25 cellular contexts compared by ENCODE assay signal in genomic region chr5:159448841-159449407, GRCh38.
"Had no signal": no experiment of that assay in that cellular context is flagged by ENCODE, and none has a peak within 500 bp of the region (broad histone marks: within the 10 kb centered on the region; RNA-seq: fewer than 3 reads in every experiment).

No MANE protein-coding gene starts in this region.

- H3K4me1 ChIP-seq: colonic mucosa, psoas muscle had no signal

- ATAC-seq: esophagus mucosa; gastrocnemius medialis; left ventricle myocardium superior; lower lobe of right lung; natural killer cell; psoas muscle; right cardiac atrium; stimulated activated effector memory CD8-positive, alpha-beta T cell treated with anti-CD3 and anti-CD28 coated beads, Interleukin-12 subunit alpha, Interleukin-12 subunit beta, amount 100 ng/mL, for 72 hours had no signal

- H3K4me3 Mint-ChIP-seq: dendritic cell treated with granulocyte-macrophage colony-stimulating factor and Interleukin-4, amounts not matched to agents 40 ng/mL and 50 ng/mL, for 4 days; endodermal cell; natural killer cell; neural crest cell; stimulated activated effector memory CD8-positive, alpha-beta T cell treated with anti-CD3 and anti-CD28 coated beads, Interleukin-12 subunit alpha, Interleukin-12 subunit beta, amount 100 ng/mL, for 72 hours; type B pancreatic cell had no signal

- H3K27ac ChIP-seq: colonic mucosa, epithelial cell of prostate, gastrocnemius medialis, lower lobe of right lung, psoas muscle, sigmoid colon, stomach, thyroid gland had no signal

- H3K9me3 ChIP-seq: colonic mucosa, gastrocnemius medialis, lower lobe of right lung, psoas muscle, sigmoid colon, stomach, thyroid gland had no signal

- H3K36me3 ChIP-seq: colonic mucosa, gastrocnemius medialis, lower lobe of right lung, sigmoid colon, stomach, thyroid gland had no signal

- H3K4me1 Mint-ChIP-seq: neural crest cell had no signal

- H3K36me3 Mint-ChIP-seq: natural killer cell; stimulated activated effector memory CD8-positive, alpha-beta T cell treated with anti-CD3 and anti-CD28 coated beads, Interleukin-12 subunit alpha, Interleukin-12 subunit beta, amount 100 ng/mL, for 72 hours; type B pancreatic cell had no signal

- H3K27ac Mint-ChIP-seq: dendritic cell treated with granulocyte-macrophage colony-stimulating factor and Interleukin-4, amounts not matched to agents 40 ng/mL and 50 ng/mL, for 4 days; endodermal cell; natural killer cell; stimulated activated effector memory CD8-positive, alpha-beta T cell treated with anti-CD3 and anti-CD28 coated beads, Interleukin-12 subunit alpha, Interleukin-12 subunit beta, amount 100 ng/mL, for 72 hours; type B pancreatic cell had no signal

- DNase-seq: colonic mucosa; effector CD8-positive, alpha-beta T cell; endodermal cell; foreskin fibroblast; gastrocnemius medialis; head of caudate nucleus; left ventricle myocardium superior; lower lobe of right lung; natural killer cell; nucleus accumbens; posterior cingulate gyrus; psoas muscle; right cardiac atrium; sigmoid colon; stimulated activated CD4-positive, alpha-beta T cell treated with anti-CD3 and anti-CD28 coated beads, Interleukin-2, amount 100 ng/mL, for 24 hours; stimulated activated CD4-positive, alpha-beta T cell treated with anti-CD3 and anti-CD28 coated beads, Interleukin-4, amount 100 ng/mL, for 24 hours; stimulated activated naive CD4-positive, alpha-beta T cell treated with Interleukin-2 at 50 U/mL for 16 hours; stomach; thyroid gland had no signal

- H3K4me3 ChIP-seq: colonic mucosa, gastrocnemius medialis, lower lobe of right lung, psoas muscle, sigmoid colon, stomach, thyroid gland had no signal

- H3K27me3 ChIP-seq: colonic mucosa, gastrocnemius medialis, sigmoid colon, stomach, thyroid gland had no signal

- H3K9me3 Mint-ChIP-seq: dendritic cell treated with granulocyte-macrophage colony-stimulating factor and Interleukin-4, amounts not matched to agents 40 ng/mL and 50 ng/mL, for 4 days; endodermal cell; natural killer cell; neural crest cell; stimulated activated effector memory CD8-positive, alpha-beta T cell treated with anti-CD3 and anti-CD28 coated beads, Interleukin-12 subunit alpha, Interleukin-12 subunit beta, amount 100 ng/mL, for 72 hours had no signal
